Comparison of ENCODE assay signal across 28 cellular contexts in genomic region chr19:44451687-44452086, GRCh38.
"Had no signal": no experiment of that assay in that cellular context is flagged by ENCODE, and none has a peak within 500 bp of the region (broad histone marks: within the 10 kb centered on the region; RNA-seq: fewer than 3 reads in every experiment).

No MANE protein-coding gene starts in this region.

- H3K27me3 Mint-ChIP-seq: natural killer cell treated with Interleukin-12 subunit alpha and Interleukin-12 subunit beta and Interleukin-15 and Interleukin-18, amount 100 ng/mL, for 72 hours; type B pancreatic cell had no signal

- H3K9me3 ChIP-seq: pancreas, thyroid gland had no signal

- DNase-seq: naive thymus-derived CD8-positive, alpha-beta T cell; nephron progenitor cell; nucleus accumbens; pancreas; psoas muscle; right lobe of liver; sigmoid colon; small intestine; stimulated activated CD4-positive, alpha-beta T cell treated with anti-CD3 and anti-CD28 coated beads, Interleukin-15, amount 100 ng/mL, for 24 hours; stimulated activated CD4-positive, alpha-beta T cell treated with anti-CD3 and anti-CD28 coated beads, Interleukin-2, amount 100 ng/mL, for 24 hours; stimulated activated CD4-positive, alpha-beta T cell treated with anti-CD3 and anti-CD28 coated beads, Interleukin-2, amount 100 ng/mL, for 48 hours; stimulated activated CD4-positive, alpha-beta T cell treated with anti-CD3 and anti-CD28 coated beads, Interleukin-4, amount 100 ng/mL, for 24 hours; stimulated activated naive B cell treated with anti-CD40 and anti-IgM and Interleukin-4, amounts not matched to agents 10 μg/mL and 1 μg/mL and 100 μg/mL, for 72 hours; stimulated activated naive CD4-positive, alpha-beta T cell treated with Interleukin-2 at 50 U/mL for 16 hours; stomach; thyroid gland; upper lobe of right lung; uterus had no signal

- H3K4me1 ChIP-seq: right lobe of liver, upper lobe of right lung, uterus had no signal

- H3K4me3 Mint-ChIP-seq: natural killer cell treated with Interleukin-12 subunit alpha and Interleukin-12 subunit beta and Interleukin-15 and Interleukin-18, amount 100 ng/mL, for 72 hours; nephron progenitor cell; neural crest cell; stimulated activated effector memory CD8-positive, alpha-beta T cell treated with anti-CD3 and anti-CD28 coated beads, Interleukin-12 subunit alpha, Interleukin-12 subunit beta, amount 100 ng/mL, for 72 hours; stimulated activated naive B cell treated with anti-CD40 and anti-IgM and Interleukin-4, amounts not matched to agents 10 μg/mL and 1 μg/mL and 100 μg/mL, for 72 hours; stimulated activated naive CD8-positive, alpha-beta T cell treated with anti-CD3 and anti-CD28 coated beads, Interleukin-15, Interleukin-2, amounts not matched to agents 100 ng/mL and 50 ng/mL, for 24 hours; type B pancreatic cell had no signal

- H3K4me3 ChIP-seq: pancreas, psoas muscle, right lobe of liver, sigmoid colon, stomach, thoracic aorta, thyroid gland, tibial nerve, upper lobe of right lung, uterus had no signal

- ATAC-seq: naive thymus-derived CD8-positive, alpha-beta T cell; natural killer cell treated with Interleukin-12 subunit alpha and Interleukin-12 subunit beta and Interleukin-15 and Interleukin-18, amount 100 ng/mL, for 72 hours; pancreas; psoas muscle; right cardiac atrium; right lobe of liver; stimulated activated effector memory CD8-positive, alpha-beta T cell treated with anti-CD3 and anti-CD28 coated beads, Interleukin-12 subunit alpha, Interleukin-12 subunit beta, amount 100 ng/mL, for 72 hours; stimulated activated naive B cell treated with anti-CD40 and anti-IgM and Interleukin-4, amounts not matched to agents 10 μg/mL and 1 μg/mL and 100 μg/mL, for 72 hours; upper lobe of right lung had no signal

- H3K27me3 ChIP-seq: pancreas, right lobe of liver, sigmoid colon, thyroid gland, tibial nerve, upper lobe of right lung, uterus had no signal

- H3K27ac Mint-ChIP-seq: naive thymus-derived CD8-positive, alpha-beta T cell; natural killer cell treated with Interleukin-12 subunit alpha and Interleukin-12 subunit beta and Interleukin-15 and Interleukin-18, amount 100 ng/mL, for 72 hours; nephron progenitor cell; progenitor cell of endocrine pancreas; stimulated activated effector memory CD8-positive, alpha-beta T cell treated with anti-CD3 and anti-CD28 coated beads, Interleukin-12 subunit alpha, Interleukin-12 subunit beta, amount 100 ng/mL, for 72 hours; stimulated activated naive B cell treated with anti-CD40 and anti-IgM and Interleukin-4, amounts not matched to agents 10 μg/mL and 1 μg/mL and 100 μg/mL, for 72 hours; stimulated activated naive CD8-positive, alpha-beta T cell treated with anti-CD3 and anti-CD28 coated beads, Interleukin-15, Interleukin-2, amounts not matched to agents 100 ng/mL and 50 ng/mL, for 24 hours; type B pancreatic cell had no signal

- H3K36me3 Mint-ChIP-seq: stimulated activated effector memory CD8-positive, alpha-beta T cell treated with anti-CD3 and anti-CD28 coated beads, Interleukin-12 subunit alpha, Interleukin-12 subunit beta, amount 100 ng/mL, for 72 hours had no signal

- H3K27ac ChIP-seq: neutrophil, pancreas, psoas muscle, right lobe of liver, sigmoid colon, stomach, thoracic aorta, thyroid gland, tibial nerve, upper lobe of right lung, uterus had no signal

- H3K36me3 ChIP-seq: neutrophil, pancreas, right lobe of liver, thoracic aorta, thyroid gland, upper lobe of right lung, uterus had no signal
